Comparison of ENCODE assay signal across 26 cellular contexts in the genomic region with DNA sequence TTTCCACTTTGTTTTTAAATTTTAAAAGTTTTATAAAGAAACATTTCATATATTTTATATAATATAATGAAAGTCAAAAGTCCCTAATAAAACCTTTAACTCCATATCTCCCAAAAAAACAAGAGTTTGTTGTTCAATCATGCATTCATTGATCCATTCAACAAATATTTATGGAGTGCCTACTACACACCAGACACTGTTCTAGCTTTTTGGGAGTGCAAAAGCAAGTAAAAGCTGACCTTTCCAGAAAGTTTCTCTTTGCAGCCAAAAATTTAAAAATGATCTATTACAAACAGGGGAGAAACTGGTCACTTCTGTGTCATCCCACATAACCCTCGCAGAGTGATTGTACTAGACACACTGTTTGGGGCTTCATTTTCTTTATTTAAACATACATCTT.
DNase-seq lines count a peak whose midpoint lies in the region; ATAC-seq, FAIRE-seq and TF ChIP-seq lines count a peak whose summit lies in the region.
"Had no signal": no experiment of that assay in that cellular context is flagged by ENCODE, and none has a peak within 500 bp of the region (broad histone marks: within the 10 kb centered on the region; RNA-seq: fewer than 3 reads in every experiment).

No MANE protein-coding gene starts in this region.

- H3K4me1 Mint-ChIP-seq in mesothelial cell of epicardium: peaks cover 15% of the 10 kb centered on the region
- H3K4me1 Mint-ChIP-seq: CD14-positive monocyte; CD4-positive, alpha-beta memory T cell; CD4-positive, CD25-positive, alpha-beta regulatory T cell; CD8-positive, alpha-beta memory T cell had no signal

- H3K79me2 ChIP-seq in smooth muscle cell (ENCODE audit: low read depth): no peaks in the 10 kb centered on the region

- no peak for FAIRE-seq in A549 (lab: Jason Lieb, UNC)
- FAIRE-seq: GM12878, GM12892, GM18507 had no signal

- peak overlapping the region; percentile 23 to 72; a peak in 2 of 6 replicates for H3K27ac ChIP-seq in A549
- peak overlapping the region; percentile 52 to 61 for H3K27ac ChIP-seq in liver (ENCODE audit: low read depth in 1 of 2, low read length in 2 of 2)
- H3K27ac ChIP-seq in smooth muscle cell (ENCODE audit: low read depth): no peak overlapping the region
- H3K27ac ChIP-seq: 22Rv1, BLaER1 had no signal

- no peaks in the 10 kb centered on the region for H3K27me3 Mint-ChIP-seq in mesothelial cell of epicardium (ENCODE audit: low read depth)
- H3K27me3 Mint-ChIP-seq: CD4-positive, alpha-beta memory T cell; CD4-positive, CD25-positive, alpha-beta regulatory T cell; CD8-positive, alpha-beta memory T cell had no signal

- H3K4me3 Mint-ChIP-seq in mesothelial cell of epicardium: no peak overlapping the region
- H3K4me3 Mint-ChIP-seq: CD14-positive monocyte; CD4-positive, alpha-beta memory T cell; CD4-positive, CD25-positive, alpha-beta regulatory T cell; CD8-positive, alpha-beta memory T cell had no signal

- H3K36me3 Mint-ChIP-seq in mesothelial cell of epicardium: no peaks in the 10 kb centered on the region
- H3K36me3 Mint-ChIP-seq: CD14-positive monocyte; CD4-positive, alpha-beta memory T cell; CD4-positive, CD25-positive, alpha-beta regulatory T cell; CD8-positive, alpha-beta memory T cell had no signal

- no peaks in the 10 kb centered on the region for H3F3A ChIP-seq in smooth muscle cell (ENCODE audit: low read depth)

- H3K9me3 ChIP-seq in A549: no peaks in the 10 kb centered on the region
- H3K9me3 ChIP-seq in liver (ENCODE audit: control insufficient read depth in 4 of 4, low read length in 3 of 4): no peaks in the 10 kb centered on the region
- H3K9me3 ChIP-seq in smooth muscle cell (replicated peaks; ENCODE audit: low read depth): no peaks in the 10 kb centered on the region
- H3K9me3 ChIP-seq: BE2C, BLaER1 had no signal

- peak overlapping the region in 1 of 2 donors; percentile 23 for H3K9ac ChIP-seq in liver (ENCODE audit: low read depth in 1 of 2, low read length in 2 of 2)
- H3K9ac ChIP-seq in smooth muscle cell (ENCODE audit: low read depth): no peak overlapping the region
- H3K9ac ChIP-seq: BLaER1 had no signal

- H2AFZ ChIP-seq in smooth muscle cell (ENCODE audit: low read depth): peak overlapping the region; percentile 62

- TF ChIP-seq POLR2A in A549 (IDR thresholded peaks at IDR 0.05; ENCODE audit: low read length): no peak

- H3K4me2 ChIP-seq in A549 (peak overlapping the region; percentile 61), smooth muscle cell (no peak overlapping the region)
- H3K4me2 ChIP-seq: BLaER1 had no signal

- H3K4me1 ChIP-seq in A549: peaks cover 29% of the 10 kb centered on the region
- H3K4me1 ChIP-seq in liver (ENCODE audit: control insufficient read depth in 4 of 4, insufficient read depth in 4 of 4, low read length in 3 of 4): peaks cover 2 to 21% (median 10%) of the 10 kb centered on the region in 4 donors
- no peaks in the 10 kb centered on the region for H3K4me1 ChIP-seq in smooth muscle cell (ENCODE audit: low read depth)
- H3K4me1 ChIP-seq: BE2C, BLaER1 had no signal

- TF ChIP-seq EP300 in A549 (IDR thresholded peaks at IDR 0.05): no peak

- ATAC-seq in A549 (no peak), omental fat pad (ENCODE audit: low FRiP score) (no peak)
- ATAC-seq: GM12878 had no signal

- no peak for TF ChIP-seq CTCF in A549 (IDR thresholded peaks at IDR 0.05)
- TF ChIP-seq CTCF in liver (IDR thresholded peaks at IDR 0.05; ENCODE audit: low read depth, low read length, missing input control): no peak
- TF ChIP-seq CTCF in mesothelial cell of epicardium (IDR thresholded peaks at IDR 0.05; ENCODE audit: unreplicated experiment): no peak
- TF ChIP-seq CTCF in smooth muscle cell (IDR thresholded peaks at IDR 0.05; ENCODE audit: borderline replicate concordance, insufficient read depth, poor library complexity, severe bottlenecking): no peak
- no peak for TF ChIP-seq CTCF in omental fat pad (IDR thresholded peaks at IDR 0.05)

- 91% methylated on average over 1 of the region's 1 CpG for WGBS in A549 (ENCODE audit: missing lambda C conversion rate)
- 41% methylated on average over 1 of the region's 1 CpG for WGBS in liver
- WGBS in smooth muscle cell (ENCODE audit: low lambda C conversion rate): 90% methylated on average over 1 of the region's 1 CpG

- peak overlapping the region; percentile 9 for H3K27ac Mint-ChIP-seq in mesothelial cell of epicardium
- H3K27ac Mint-ChIP-seq: CD14-positive monocyte; CD4-positive, alpha-beta memory T cell; CD4-positive, CD25-positive, alpha-beta regulatory T cell; CD8-positive, alpha-beta memory T cell had no signal

- no peaks in the 10 kb centered on the region for H3K36me3 ChIP-seq in liver (ENCODE audit: control insufficient read depth in 4 of 4, insufficient read depth in 3 of 4, low read depth in 1 of 4, low read length in 3 of 4)
- no peaks in the 10 kb centered on the region for H3K36me3 ChIP-seq in smooth muscle cell (ENCODE audit: low read depth)
- H3K36me3 ChIP-seq: BE2C, BLaER1 had no signal

- H3K27me3 ChIP-seq in liver (ENCODE audit: control insufficient read depth in 4 of 4, insufficient read depth in 4 of 4, low read length in 3 of 4): no peaks in the 10 kb centered on the region
- no peaks in the 10 kb centered on the region for H3K27me3 ChIP-seq in smooth muscle cell (ENCODE audit: low read depth)
- H3K27me3 ChIP-seq: BE2C, BLaER1 had no signal

- no peak for DNase-seq in A549 (ENCODE audit: low read depth in 1 of 2, low spot score in 1 of 2)
- no peak for DNase-seq in mesothelial cell of epicardium (ENCODE audit: low spot score in 2 of 2, unreplicated experiment in 2 of 2)
- DNase-seq in smooth muscle cell (lab: John Stamatoyannopoulos, UW; ENCODE audit: unreplicated experiment): no peak
- DNase-seq in NCI-H1105 treated with DMSO at 0.1 percent for 48 hours (lab: John Stamatoyannopoulos, UW): no peak
- no peak for DNase-seq in omental fat pad (ENCODE audit: low spot score)
- DNase-seq in NCI-H2171 (lab: John Stamatoyannopoulos, UW): no peak
- DNase-seq: ACHN; BE2C; C1 segment of cervical spinal cord; CD4-positive, alpha-beta memory T cell; CD4-positive, CD25-positive, alpha-beta regulatory T cell; CD8-positive, alpha-beta memory T cell; COR-L47; DMS 273 treated with DMSO at 0.1 percent for 48 hours; DMS53; DMS79; DND-41; EL; GDM1 had no signal

- H3K4me3 ChIP-seq in A549 (no peak overlapping the region), liver (ENCODE audit: low read depth in 1 of 3, low read length in 3 of 3) (no peak overlapping the region), smooth muscle cell (no peak overlapping the region)
- H3K4me3 ChIP-seq: BLaER1, GM12878 had no signal

- TF ChIP-seq RAD21 in A549 (conservative IDR thresholded peaks at IDR 0.05 in 1 of 2, IDR thresholded peaks at IDR 0.05 in 1 of 2): no peak
- no peak for TF ChIP-seq RAD21 in liver (IDR thresholded peaks at IDR 0.05)

- CTCF ChIA-PET in A549 (lab: Yijun Ruan, JAX): no interaction called here

- H4K20me1 ChIP-seq in smooth muscle cell (ENCODE audit: low read depth): no peaks in the 10 kb centered on the region
- H4K20me1 ChIP-seq: BLaER1 had no signal

- H3K9me3 Mint-ChIP-seq in mesothelial cell of epicardium: peaks cover 4% of the 10 kb centered on the region

- POLR2A ChIA-PET in A549 (lab: Yijun Ruan, JAX): interaction anchor here (0.7 kb wide), 1 partner anchor 206 kb away, joined by 3 read pairs; no protein-coding TSS in a partner anchor

TF ChIP-seq in A549, 52 proteins besides CTCF, POLR2A, EP300 and RAD21 (continues in another document):
- TF ChIP-seq MAX (IDR thresholded peaks at IDR 0.05) (no peak), JUNB (IDR thresholded peaks at IDR 0.05) (no peak), CBX8 (IDR thresholded peaks at IDR 0.05) (no peak), ZNF302 (CRISPR knock-in tag; IDR thresholded peaks at IDR 0.05) (no peak), MAFK (IDR thresholded peaks at IDR 0.05; ENCODE audit: partially characterized antibody) (no peak)
- TF ChIP-seq, protein P1, sequence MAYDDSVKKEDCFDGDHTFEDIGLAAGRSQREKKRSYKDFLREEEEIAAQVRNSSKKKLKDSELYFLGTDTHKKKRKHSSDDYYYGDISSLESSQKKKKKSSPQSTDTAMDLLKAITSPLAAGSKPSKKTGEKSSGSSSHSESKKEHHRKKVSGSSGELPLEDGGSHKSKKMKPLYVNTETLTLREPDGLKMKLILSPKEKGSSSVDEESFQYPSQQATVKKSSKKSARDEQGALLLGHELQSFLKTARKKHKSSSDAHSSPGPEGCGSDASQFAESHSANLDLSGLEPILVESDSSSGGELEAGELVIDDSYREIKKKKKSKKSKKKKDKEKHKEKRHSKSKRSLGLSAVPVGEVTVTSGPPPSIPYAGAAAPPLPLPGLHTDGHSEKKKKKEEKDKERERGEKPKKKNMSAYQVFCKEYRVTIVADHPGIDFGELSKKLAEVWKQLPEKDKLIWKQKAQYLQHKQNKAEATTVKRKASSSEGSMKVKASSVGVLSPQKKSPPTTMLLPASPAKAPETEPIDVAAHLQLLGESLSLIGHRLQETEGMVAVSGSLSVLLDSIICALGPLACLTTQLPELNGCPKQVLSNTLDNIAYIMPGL (CRISPR knock-in tag; IDR thresholded peaks at IDR 0.05; ENCODE audit: borderline replicate concordance): no peak

TF ChIP-seq in liver, 16 proteins besides CTCF, POLR2A, EP300 and RAD21 (continues in another document):
- TF ChIP-seq HNF4A (conservative IDR thresholded peaks at IDR 0.05) (no peak), EGR1 (IDR thresholded peaks at IDR 0.05; ENCODE audit: low read depth in 2 of 2) (no peak), RXRA (IDR thresholded peaks at IDR 0.05) (no peak), HNF4G (IDR thresholded peaks at IDR 0.05) (no peak)
- TF ChIP-seq, protein P2, sequence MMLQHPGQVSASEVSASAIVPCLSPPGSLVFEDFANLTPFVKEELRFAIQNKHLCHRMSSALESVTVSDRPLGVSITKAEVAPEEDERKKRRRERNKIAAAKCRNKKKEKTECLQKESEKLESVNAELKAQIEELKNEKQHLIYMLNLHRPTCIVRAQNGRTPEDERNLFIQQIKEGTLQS (IDR thresholded peaks at IDR 0.05): no peak
